7 cellular contexts compared by ENCODE assay signal in genomic region chr2:96470636-96471035, GRCh38. TPM values are rescaled to one million over a fixed set of nuclear protein-coding genes. Genes with fewer than 3 reads are reported as not detected.
A peak's percentile ranks its signal among the peaks of the same experiment; 100 is the strongest.
DNase-seq lines count a peak whose midpoint lies in the region; ATAC-seq and TF ChIP-seq lines count a peak whose summit lies in the region.

No MANE protein-coding gene starts in this region.

- peaks cover 30% of the 10 kb centered on the region for H3K27me3 Mint-ChIP-seq in HFFc6 (ENCODE audit: insufficient read depth)
- H3K27me3 Mint-ChIP-seq in activated T-cell treated with anti-CD3 and anti-CD28 coated beads, Interleukin-2, amount 50 U/mL, for 4 hours (ENCODE audit: low read depth), result peaks cover 8% of the 10 kb centered on the region

- H4K20me1 ChIP-seq in osteoblast (ENCODE audit: insufficient read depth, low read length), result no peaks in the 10 kb centered on the region

- H3K4me1 Mint-ChIP-seq in HFFc6 (ENCODE audit: low read depth), result no peaks in the 10 kb centered on the region
- H3K4me1 Mint-ChIP-seq in activated T-cell treated with anti-CD3 and anti-CD28 coated beads, Interleukin-2, amount 50 U/mL, for 4 hours (ENCODE audit: low read depth), result peaks cover 5% of the 10 kb centered on the region

- H3K4me2 ChIP-seq in osteoblast (ENCODE audit: insufficient read depth, low read length), result peak overlapping the region; percentile 39

- no peaks in the 10 kb centered on the region for H3K79me2 ChIP-seq in osteoblast (ENCODE audit: insufficient read depth, low read length)

- peak overlapping the region; percentile 65 for H2AFZ ChIP-seq in osteoblast (ENCODE audit: low read length)

- ATAC-seq in activated T-cell treated with anti-CD3 and anti-CD28 coated beads, Interleukin-2, amount 50 U/mL, for 4 hours, result peak; percentile 80 to 92
- ATAC-seq in GM21526 (IDR thresholded peaks at IDR 0.05; ENCODE audit: low FRiP score, unreplicated experiment), result no peak
- ATAC-seq in HG03342 (IDR thresholded peaks at IDR 0.05; ENCODE audit: unreplicated experiment), result no peak

- no peaks in the 10 kb centered on the region for H3K36me3 Mint-ChIP-seq in HFFc6 (ENCODE audit: low read depth)
- no peaks in the 10 kb centered on the region for H3K36me3 Mint-ChIP-seq in activated T-cell treated with anti-CD3 and anti-CD28 coated beads, Interleukin-2, amount 50 U/mL, for 4 hours (ENCODE audit: insufficient read depth)

- H3K4me3 Mint-ChIP-seq in HFFc6, result no peak overlapping the region
- H3K4me3 Mint-ChIP-seq in activated T-cell treated with anti-CD3 and anti-CD28 coated beads, Interleukin-2, amount 50 U/mL, for 4 hours, result no peak overlapping the region

- no peaks in the 10 kb centered on the region for H3K4me1 ChIP-seq in osteoblast (ENCODE audit: insufficient read depth, low read length)

- H3K4me3 ChIP-seq in fibroblast of villous mesenchyme (ENCODE audit: low read depth, low read length), result no peak overlapping the region
- H3K4me3 ChIP-seq in osteoblast (ENCODE audit: insufficient read depth, low read length), result peak overlapping the region; percentile 47

- H3K27me3 ChIP-seq in osteoblast (ENCODE audit: insufficient read depth, low read length), result peaks cover 26% of the 10 kb centered on the region

- TF ChIP-seq CTCF in HFFc6 (IDR thresholded peaks at IDR 0.05) (peak; percentile 82), fibroblast of villous mesenchyme (IDR thresholded peaks at IDR 0.05; ENCODE audit: insufficient read depth, low read depth, low read length) (peak; percentile 61), osteoblast (IDR thresholded peaks at IDR 0.05; ENCODE audit: extremely low read depth, low read depth, low read length) (peak; percentile 48)

- no peaks in the 10 kb centered on the region for H3K36me3 ChIP-seq in osteoblast (ENCODE audit: insufficient read depth, low read length)

- H3K27ac ChIP-seq in osteoblast (ENCODE audit: low read depth, low read length) (no peak overlapping the region), temporal lobe (ENCODE audit: low read depth, low read length) (peak overlapping the region; percentile 47)

- no peaks in the 10 kb centered on the region for H3K9me3 Mint-ChIP-seq in HFFc6
- H3K9me3 Mint-ChIP-seq in activated T-cell treated with anti-CD3 and anti-CD28 coated beads, Interleukin-2, amount 50 U/mL, for 4 hours, result no peaks in the 10 kb centered on the region

- no peak for DNase-seq in HFFc6
- DNase-seq in activated T-cell treated with anti-CD3 and anti-CD28 coated beads, Interleukin-2, amount 50 U/mL, for 4 hours, result peak; percentile 57
- DNase-seq in fibroblast of villous mesenchyme (ENCODE audit: low read depth), result peak; percentile 35
- DNase-seq in osteoblast (ENCODE audit: insufficient read length, low spot score, missing footprints), result peak; percentile 78

- no peak overlapping the region for H3K27ac Mint-ChIP-seq in HFFc6

- no peaks in the 10 kb centered on the region for H3K9me3 ChIP-seq in osteoblast (ENCODE audit: low read depth, low read length)

RNA-seq across cellular contexts. Expression of gene NEURL3, which starts 34.5 kb away (rescaled TPM):
- not detected for total RNA-seq in HFFc6 (2021; fragmentation: NEBNext Ultra II Directional; extraction: Animal tissue kit (Norgen Biotek cat#: 25700))
- under 1 TPM in 2 of 3 donors, not detected in 1; 0.26 to 0.38 TPM for total RNA-seq in activated T-cell treated with anti-CD3 and anti-CD28 coated beads, Interleukin-2, amount 50 U/mL, for 4 hours
- total RNA-seq in fibroblast of villous mesenchyme (not detected in 2 replicates), osteoblast (0.29 TPM in 1 of 2 replicates, not detected in the other), temporal lobe (not detected)

Comparison
In these comparisons a context has a peak if more than half of its experiments do, and no peak if none do; other contexts are left out.
1. ATAC-seq: peak in activated T-cell treated with anti-CD3 and anti-CD28 coated beads, Interleukin-2, amount 50 U/mL, for 4 hours (2 of 2); none in GM21526 (single experiment) and HG03342 (single experiment).
2. Peak in every context shown above with its lines, with median percentiles within 50 percentile points of each other: CTCF ChIP-seq.